Comparison of ENCODE assay signal across 26 cellular contexts in the genomic region with DNA sequence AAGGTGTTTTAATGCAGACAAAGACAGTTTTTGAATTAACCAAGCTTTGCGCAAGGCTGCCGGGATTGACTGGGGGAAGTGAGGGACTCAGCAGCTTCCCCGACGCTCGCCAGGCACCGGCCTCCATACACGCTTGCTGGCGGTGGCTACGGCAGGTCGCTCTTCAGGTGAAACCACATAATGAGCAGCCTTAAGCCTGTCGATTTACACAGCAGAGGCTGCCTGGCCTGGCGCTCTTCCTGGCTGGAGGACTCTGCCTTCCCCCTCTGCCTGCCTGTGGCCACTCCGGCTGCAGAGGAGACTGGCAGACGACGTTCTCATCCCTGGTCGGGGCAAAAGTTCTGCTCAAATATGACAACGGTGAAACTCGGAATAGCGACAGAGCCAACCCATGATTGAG. TPM values are rescaled to one million over a fixed set of nuclear protein-coding genes. Genes with fewer than 3 reads are reported as not detected.
A peak's percentile ranks its signal among the peaks of the same experiment; 100 is the strongest.
DNase-seq lines count a peak whose midpoint lies in the region; ATAC-seq and TF ChIP-seq lines count a peak whose summit lies in the region.
"Had no signal": no experiment of that assay in that cellular context is flagged by ENCODE, and none has a peak within 500 bp of the region (broad histone marks: within the 10 kb centered on the region; RNA-seq: fewer than 3 reads in every experiment).

No MANE protein-coding gene starts in this region.

- H3K4me1 ChIP-seq in right lobe of liver, result peaks cover 0 to 47% (median 14%) of the 10 kb centered on the region in 4 donors
- H3K4me1 ChIP-seq in rectal smooth muscle tissue (ENCODE audit: control insufficient read depth, insufficient read depth, low read length), result peaks cover 24% of the 10 kb centered on the region

- peak; percentile 36 for DNase-seq in DMS79 (lab: John Stamatoyannopoulos, UW)
- DNase-seq in SK-N-MC (ENCODE audit: low read depth, low spot score), result no peak
- DNase-seq in right lobe of liver, result peak; percentile 76 to 83 (median 82)
- DNase-seq in AG08396 (ENCODE audit: low spot score), result no peak
- DNase-seq in activated effector memory CD4-positive, alpha-beta T cell treated with anti-CD3 and anti-CD28 coated beads, Interleukin-2, amount 50 U/mL, for 16 hours, result no peak
- no peak for DNase-seq in SW480 (ENCODE audit: low spot score)
- DNase-seq: activated CD8-positive, alpha-beta memory T cell treated with anti-CD3 and anti-CD28 coated beads for 24 hours; activated T-cell treated with anti-CD3 and anti-CD28 coated beads, Interleukin-2, amount 50 U/mL, for 1 hour; C1 segment of cervical spinal cord; colonic mucosa; GDM1; hypothalamus; KBM-7; left ventricle myocardium superior; MG63; NCI-H1417 treated with DMSO at 0.1 percent for 48 hours; NCI-H2081 treated with DMSO at 0.1 percent for 48 hours; NCI-H446; OCI-M1; spleen; stimulated activated CD4-positive, alpha-beta T cell treated with anti-CD3 and anti-CD28 coated beads, Interleukin-4, amount 100 ng/mL, for 1 hour; stimulated activated naive B cell treated with anti-CD40 and anti-IgM and Interleukin-4, amounts not matched to agents 10 μg/mL and 1 μg/mL and 100 μg/mL, for 72 hours had no signal

- H3K4me3 ChIP-seq in SK-N-MC (no peak overlapping the region), right lobe of liver (no peak overlapping the region), rectal smooth muscle tissue (ENCODE audit: low read length) (no peak overlapping the region)
- H3K4me3 ChIP-seq: colonic mucosa, MG63, spleen, thoracic aorta had no signal

- ATAC-seq in right lobe of liver (peak; percentile 72 to 77 (median 75)), HG03139 (IDR thresholded peaks at IDR 0.05; ENCODE audit: unreplicated experiment) (no peak)
- ATAC-seq: left ventricle myocardium superior; Right ventricle myocardium inferior; stimulated activated naive B cell treated with anti-CD40 and anti-IgM and Interleukin-4, amounts not matched to agents 10 μg/mL and 1 μg/mL and 100 μg/mL, for 72 hours had no signal

- 0 out of 2 replicates have a peak, but pooled peaks cover 3% of the 10 kb centered on the region for H3K9me3 ChIP-seq in SK-N-MC (ENCODE audit: low read depth, low read length)
- H3K9me3 ChIP-seq in right lobe of liver, result no peaks in the 10 kb centered on the region
- H3K9me3 ChIP-seq: colonic mucosa, thoracic aorta had no signal

- TF ChIP-seq CTCF in right lobe of liver (IDR thresholded peaks at IDR 0.05), result no peak

- no peak overlapping the region for H3K9ac ChIP-seq in SK-N-MC (ENCODE audit: insufficient read length)
- no peak overlapping the region for H3K9ac ChIP-seq in rectal smooth muscle tissue (ENCODE audit: low read length)

- H3K27ac ChIP-seq in SK-N-MC, result peak overlapping the region; percentile 45; the same call in 1 of the 2 replicates
- H3K27ac ChIP-seq in right lobe of liver, result peak overlapping the region in 1 of 3 donors; percentile 15
- peak overlapping the region; percentile 43 for H3K27ac ChIP-seq in rectal smooth muscle tissue (ENCODE audit: low read depth, low read length)
- H3K27ac ChIP-seq: colonic mucosa, spleen, thoracic aorta had no signal

- no peaks in the 10 kb centered on the region for H3K36me3 ChIP-seq in SK-N-MC (ENCODE audit: insufficient read depth, low read length)
- no peaks in the 10 kb centered on the region for H3K36me3 ChIP-seq in right lobe of liver
- no peaks in the 10 kb centered on the region for H3K36me3 ChIP-seq in rectal smooth muscle tissue (ENCODE audit: control insufficient read depth, insufficient read depth, low read length)
- H3K36me3 ChIP-seq: colonic mucosa, MG63, spleen, thoracic aorta had no signal

- 47% methylated on average over 7 of the region's 19 CpGs for WGBS in right lobe of liver (ENCODE audit: insufficient coverage, low coverage, low lambda C conversion rate, missing lambda C conversion rate)

- H3K27me3 ChIP-seq in right lobe of liver, result no peaks in the 10 kb centered on the region
- H3K27me3 ChIP-seq in rectal smooth muscle tissue (ENCODE audit: control insufficient read depth, insufficient read depth, low read length), result no peaks in the 10 kb centered on the region
- H3K27me3 ChIP-seq: colonic mucosa, MG63, spleen had no signal

- TF ChIP-seq POLR2A in right lobe of liver (IDR thresholded peaks at IDR 0.05), result no peak

- intact Hi-C loops in right lobe of liver (cut with DNase I), result loop anchor here in 1 of 2 donors (5.0 kb wide), 1 partner anchor 67 kb away; no protein-coding TSS in a partner anchor

RNA-seq across cellular contexts. Expression of a gene that starts 9.0 kb away (rescaled TPM):
- total RNA-seq in right lobe of liver, result 10 to 100 TPM; 17.4 to 26.2 (median 19.3) TPM

Comparison
In these comparisons a context has a peak if more than half of its experiments do, and no peak if none do; other contexts are left out.
1. DNase-seq: peak in DMS79 (single experiment) and right lobe of liver (3 of 3); none in SK-N-MC (single experiment), AG08396 (single experiment), activated effector memory CD4-positive, alpha-beta T cell treated with anti-CD3 and anti-CD28 coated beads, Interleukin-2, amount 50 U/mL, for 16 hours (single experiment) and SW480 (single experiment).